Comparison of ENCODE assay signal across 11 cellular contexts in the genomic region with DNA sequence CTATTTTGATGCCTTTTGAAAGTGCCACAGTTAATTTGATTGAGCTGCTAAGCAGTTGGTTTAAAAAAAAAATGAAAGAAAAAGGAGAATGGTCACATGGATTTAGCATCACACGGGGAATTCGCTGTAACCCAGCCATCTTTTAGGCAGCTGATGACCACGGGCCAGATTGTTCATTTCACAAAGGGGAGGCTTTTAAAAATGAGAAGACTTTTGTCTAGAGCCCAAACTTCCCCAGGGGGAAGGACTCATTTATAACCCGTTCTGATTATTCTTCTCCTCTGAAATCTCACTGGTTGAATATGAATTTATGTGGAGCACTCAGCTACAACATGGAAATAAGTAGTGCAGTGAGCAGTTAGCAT.
A peak's percentile ranks its signal among the peaks of the same experiment; 100 is the strongest.
DNase-seq lines count a peak whose midpoint lies in the region; ATAC-seq and TF ChIP-seq lines count a peak whose summit lies in the region.
"Had no signal": no experiment of that assay in that cellular context is flagged by ENCODE, and none has a peak within 500 bp of the region (broad histone marks: within the 10 kb centered on the region; RNA-seq: fewer than 3 reads in every experiment).

No MANE protein-coding gene starts in this region.

- POLR2A ChIA-PET in GM10248 (lab: Yijun Ruan, JAX): no interaction called here

- H3K4me3 ChIP-seq in BLaER1: no peak overlapping the region
- no peak overlapping the region for H3K4me3 ChIP-seq in sigmoid colon

- no peak overlapping the region for H3K27ac Mint-ChIP-seq in nephron progenitor cell

- no peak for TF ChIP-seq POLR2A in sigmoid colon (IDR thresholded peaks at IDR 0.05)

- no peaks in the 10 kb centered on the region for H3K9me3 Mint-ChIP-seq in nephron progenitor cell
- H3K9me3 Mint-ChIP-seq: CD4-positive, alpha-beta memory T cell; central memory CD8-positive, alpha-beta T cell had no signal

- H3K27me3 ChIP-seq in BLaER1: no peaks in the 10 kb centered on the region
- no peaks in the 10 kb centered on the region for H3K27me3 ChIP-seq in layer of hippocampus (ENCODE audit: control insufficient read depth, insufficient read depth, low read length)
- peaks cover 0 to 42% (median 0%) of the 10 kb centered on the region in 3 donors for H3K27me3 ChIP-seq in sigmoid colon

- TF ChIP-seq CTCF in sigmoid colon (IDR thresholded peaks at IDR 0.05) (no peak), GM10248 (IDR thresholded peaks at IDR 0.05; ENCODE audit: control extremely low read depth, extremely low read depth, low read depth, missing control alignments) (no peak), nephron progenitor cell (IDR thresholded peaks at IDR 0.05) (no peak)

- H3K4me1 ChIP-seq in BLaER1 (peaks cover 31% of the 10 kb centered on the region), sigmoid colon (peaks cover 0 to 5% (median 0%) of the 10 kb centered on the region in 4 donors)

- no peaks in the 10 kb centered on the region for H3K36me3 ChIP-seq in BLaER1
- H3K36me3 ChIP-seq in sigmoid colon: no peaks in the 10 kb centered on the region

- peaks cover 65% of the 10 kb centered on the region for H3K4me1 Mint-ChIP-seq in nephron progenitor cell
- H3K4me1 Mint-ChIP-seq: CD4-positive, alpha-beta memory T cell; central memory CD8-positive, alpha-beta T cell had no signal

- H3K4me3 Mint-ChIP-seq in nephron progenitor cell: no peak overlapping the region
- H3K4me3 Mint-ChIP-seq: CD4-positive, alpha-beta memory T cell; central memory CD8-positive, alpha-beta T cell had no signal

- peak overlapping the region; percentile 64 for H3K4me2 ChIP-seq in BLaER1

- WGBS in sigmoid colon, 2 donors: 61 to 73% methylated on average over 4 of the region's 4 CpGs

- H3K9ac ChIP-seq in BLaER1: no peak overlapping the region

- intact Hi-C loops in sigmoid colon (cut with DNase I): no loop called here

- no peaks in the 10 kb centered on the region for H4K20me1 ChIP-seq in BLaER1

- DNase-seq in sigmoid colon (no peak), GM10248 (ENCODE audit: extremely low spot score) (no peak), NCI-H2196 (lab: John Stamatoyannopoulos, UW; ENCODE audit: unreplicated experiment) (no peak), nephron progenitor cell (no peak)
- DNase-seq: CD4-positive, alpha-beta memory T cell; stimulated activated CD4-positive, alpha-beta T cell treated with anti-CD3 and anti-CD28 coated beads, Interleukin-4, amount 100 ng/mL, for 24 hours had no signal

- peaks cover 25% of the 10 kb centered on the region for H3K27me3 Mint-ChIP-seq in nephron progenitor cell (ENCODE audit: low read depth, poor library complexity)
- H3K27me3 Mint-ChIP-seq: central memory CD8-positive, alpha-beta T cell had no signal

- H3K36me3 Mint-ChIP-seq in nephron progenitor cell (ENCODE audit: low read depth): no peaks in the 10 kb centered on the region

- TF ChIP-seq EP300 in sigmoid colon (IDR thresholded peaks at IDR 0.05): no peak

- CTCF ChIA-PET in GM10248 (lab: Yijun Ruan, JAX): interaction anchor here (1.0 to 1.8 kb wide), 4 partner anchors 10 to 36 kb away, joined by 3 to 6 read pairs (median 4); no protein-coding TSS in a partner anchor

- ATAC-seq in HG03039 (IDR thresholded peaks at IDR 0.05; ENCODE audit: unreplicated experiment): no peak

- H3K9me3 ChIP-seq in BLaER1 (no peaks in the 10 kb centered on the region), sigmoid colon (no peaks in the 10 kb centered on the region)

- H3K27ac ChIP-seq in BLaER1 (no peak overlapping the region), cingulate gyrus (ENCODE audit: low read depth, low read length) (peak overlapping the region; percentile 60), layer of hippocampus (ENCODE audit: low read depth, low read length) (peak overlapping the region; percentile 33), sigmoid colon (peak overlapping the region in 3 of 4 donors; percentile 4 to 65 (median 38))
